8 cellular contexts compared by ENCODE assay signal in the genomic region with DNA sequence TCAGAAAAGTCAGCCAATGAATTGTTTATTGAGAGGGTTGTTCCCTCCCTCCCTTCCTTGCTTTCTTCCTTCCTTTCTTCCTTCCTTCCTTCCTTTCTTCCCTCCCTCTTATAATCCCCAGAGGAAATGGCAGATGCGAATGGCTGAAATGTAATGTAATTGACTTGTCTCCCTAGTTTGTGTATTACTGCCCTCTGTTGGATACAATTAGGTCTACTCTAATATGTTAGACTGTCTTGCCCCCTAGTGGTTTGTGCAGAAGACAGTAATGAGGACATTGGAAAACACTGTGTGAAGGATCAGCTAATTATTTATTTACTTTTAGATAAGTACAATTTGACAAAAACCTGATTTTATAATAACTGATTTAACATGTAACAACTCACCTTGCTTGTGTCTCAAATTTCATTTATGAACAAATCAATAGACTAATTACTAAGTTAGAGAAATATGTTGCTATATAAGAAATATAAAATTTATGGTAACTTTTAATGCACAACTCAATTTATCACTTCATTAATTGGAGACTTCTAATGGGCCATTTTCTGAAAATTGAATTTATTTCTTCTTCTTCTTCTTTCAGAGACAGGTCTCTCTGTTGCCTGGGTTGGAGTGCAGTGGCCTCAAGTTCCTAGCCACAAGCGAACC.
DNase-seq lines count a peak whose midpoint lies in the region; ATAC-seq and TF ChIP-seq lines count a peak whose summit lies in the region.

No MANE protein-coding gene starts in this region.

- TF ChIP-seq CTCF in omental fat pad (IDR thresholded peaks at IDR 0.05): peak in 2 of 3 donors; percentile 48 to 88

- ATAC-seq in GM18909 (IDR thresholded peaks at IDR 0.05; ENCODE audit: poor library complexity, unreplicated experiment) (peak; percentile 100), HG03045 (IDR thresholded peaks at IDR 0.05; ENCODE audit: unreplicated experiment) (peak; percentile 99), omental fat pad (ENCODE audit: low FRiP score) (peak; percentile 90)

- DNase-seq in COLO668 (lab: John Stamatoyannopoulos, UW; ENCODE audit: unreplicated experiment): peak; percentile 27
- peak; percentile 19 to 72 for DNase-seq in NCI-H187 (lab: John Stamatoyannopoulos, UW)
- peak; percentile 57 to 87 for DNase-seq in SW 1271 (lab: John Stamatoyannopoulos, UW)
- DNase-seq in fibroblast of peridontal ligament (ENCODE audit: extremely low read depth): peak; percentile 92
- no peak for DNase-seq in omental fat pad (ENCODE audit: low spot score)
- DNase-seq in ureter (ENCODE audit: low spot score): no peak

Comparison
In these comparisons a context has a peak if more than half of its experiments do, and no peak if none do; other contexts are left out.
1. DNase-seq: peak in COLO668 (single experiment), NCI-H187 (2 of 2), SW 1271 (2 of 2) and fibroblast of peridontal ligament (single experiment); none in omental fat pad (single experiment) and ureter (single experiment).
2. Peak in every context shown above with its lines, with median percentiles within 50 percentile points of each other: ATAC-seq.